Comparison of ENCODE assay signal across 9 cellular contexts in the genomic region with DNA sequence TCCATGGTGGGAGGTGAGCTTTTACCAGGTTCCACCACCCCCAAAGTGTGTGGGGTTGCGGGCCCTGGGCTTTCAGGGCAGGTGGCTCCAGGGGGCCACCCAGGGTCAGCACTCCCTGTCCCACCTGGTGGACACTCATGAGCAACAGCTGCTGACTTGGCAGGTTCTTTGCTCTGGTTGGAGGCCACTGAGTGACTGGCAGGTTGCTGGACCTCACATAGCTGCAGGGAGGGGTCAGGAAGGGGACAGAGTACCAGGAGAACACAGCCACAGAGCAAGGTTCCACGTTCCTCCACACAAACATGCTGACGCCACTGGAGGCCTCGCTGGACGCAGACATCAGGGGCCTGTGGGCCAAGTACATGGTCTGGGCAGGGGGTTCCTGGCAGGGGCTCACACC. TPM values are rescaled to one million over a fixed set of nuclear protein-coding genes. Genes with fewer than 3 reads are reported as not detected.
DNase-seq lines count a peak whose midpoint lies in the region; ATAC-seq, FAIRE-seq and TF ChIP-seq lines count a peak whose summit lies in the region.
"Not testable (repeated sequence)": the region's sequence is repeated elsewhere in the genome, so short reads cannot be mapped to it uniquely, and the experiment has no call there.
"Had no signal": no experiment of that assay in that cellular context is flagged by ENCODE, and none has a peak within 500 bp of the region (broad histone marks: within the 10 kb centered on the region; RNA-seq: fewer than 3 reads in every experiment).

No MANE protein-coding gene starts in this region.

- no CpG with 5 or more reads among the region's 5 CpGs for WGBS in HepG2 (ENCODE audit: low lambda C conversion rate)

- TF ChIP-seq POLR2A in HepG2 (IDR thresholded peaks at IDR 0.05; ENCODE audit: insufficient read depth in 1 of 2, low read depth in 2 of 2, low read length in 2 of 2): not testable (repeated sequence)

- not testable (repeated sequence) for TF ChIP-seq EP300 in HepG2 (IDR thresholded peaks at IDR 0.05; ENCODE audit: low read depth in 2 of 2, low read length in 2 of 2); HepG2 (CRISPR knock-in tag; IDR thresholded peaks at IDR 0.05; ENCODE audit: borderline replicate concordance)

- TF ChIP-seq CTCF in brain microvascular endothelial cell (IDR thresholded peaks at IDR 0.05; ENCODE audit: low read depth, low read length, missing control alignments); HepG2 (CRISPR knock-in tag; IDR thresholded peaks at IDR 0.05): not testable (repeated sequence)

- H3K27ac Mint-ChIP-seq in activated T-cell treated with anti-CD3 and anti-CD28 coated beads, Interleukin-2, amount 50 U/mL, for 24 hours: peak overlapping the region; percentile 14
- peak overlapping the region; percentile 49 to 53 for H3K27ac Mint-ChIP-seq in effector memory CD8-positive, alpha-beta T cell
- peak overlapping the region; percentile 68 for H3K27ac Mint-ChIP-seq in stimulated activated naive CD8-positive, alpha-beta T cell treated with anti-CD3 and anti-CD28 coated beads, Interleukin-15, Interleukin-2, amounts not matched to agents 100 ng/mL and 50 ng/mL, for 24 hours

- not testable (repeated sequence) for H3K27me3 ChIP-seq in brain microvascular endothelial cell (replicated peaks); HepG2 (ENCODE audit: control insufficient read depth in 1 of 2, insufficient read depth in 2 of 2, low read length in 2 of 2)

- not testable (repeated sequence) for H3K4me3 ChIP-seq in brain microvascular endothelial cell (ENCODE audit: low read depth, low read length); HepG2 (replicated peaks in 1 of 3; ENCODE audit: insufficient read depth in 1 of 3, low read depth in 2 of 3, low read length in 3 of 3)

- BruUV-seq in HepG2 (replicated peaks; lab: Mats Ljungman, UMichigan): not testable (repeated sequence)

- not testable (repeated sequence) for FAIRE-seq in HepG2 (lab: Jason Lieb, UNC)

- not testable (repeated sequence) for H3K4me1 Mint-ChIP-seq in activated T-cell treated with anti-CD3 and anti-CD28 coated beads, Interleukin-2, amount 50 U/mL, for 24 hours (ENCODE audit: low read depth); effector memory CD8-positive, alpha-beta T cell (ENCODE audit: low read depth in 2 of 2); stimulated activated naive CD8-positive, alpha-beta T cell treated with anti-CD3 and anti-CD28 coated beads, Interleukin-15, Interleukin-2, amounts not matched to agents 100 ng/mL and 50 ng/mL, for 24 hours (ENCODE audit: low read depth)

- H3K4me3 Mint-ChIP-seq in activated T-cell treated with anti-CD3 and anti-CD28 coated beads, Interleukin-2, amount 50 U/mL, for 24 hours; effector memory CD8-positive, alpha-beta T cell; stimulated activated naive CD8-positive, alpha-beta T cell treated with anti-CD3 and anti-CD28 coated beads, Interleukin-15, Interleukin-2, amounts not matched to agents 100 ng/mL and 50 ng/mL, for 24 hours: not testable (repeated sequence)

- H3K9ac ChIP-seq in HepG2 (ENCODE audit: insufficient read depth, low read depth, low read length): not testable (repeated sequence)

- in situ Hi-C loops in brain microvascular endothelial cell (cut with HindIII; ENCODE audit: low pct_ligation_motif_present, low sequenced_read_pairs); HepG2 (cut with HindIII; ENCODE audit: extremely low pct_ligation_motif_present, low pct_unique_long_range_greater_than_20kb): not testable (repeated sequence)

- TF ChIP-seq RAD21 in HepG2 (CRISPR knock-in tag; IDR thresholded peaks at IDR 0.05): not testable (repeated sequence)

- H3K9me3 ChIP-seq in HepG2 (ENCODE audit: low read length): peaks cover 15% of the 10 kb centered on the region

- not testable (repeated sequence) for H3K36me3 ChIP-seq in brain microvascular endothelial cell (replicated peaks); HepG2 (replicated peaks in 1 of 2; ENCODE audit: control insufficient read depth in 1 of 2, insufficient read depth in 2 of 2, low read length in 2 of 2)

- intact Hi-C loops in HepG2 (cut with micrococcal nuclease; ENCODE audit: unreplicated experiment): not testable (repeated sequence)

- H3K27me3 Mint-ChIP-seq in activated T-cell treated with anti-CD3 and anti-CD28 coated beads, Interleukin-2, amount 50 U/mL, for 24 hours; effector memory CD8-positive, alpha-beta T cell; stimulated activated naive CD8-positive, alpha-beta T cell treated with anti-CD3 and anti-CD28 coated beads, Interleukin-15, Interleukin-2, amounts not matched to agents 100 ng/mL and 50 ng/mL, for 24 hours: not testable (repeated sequence)

- H4K20me1 ChIP-seq in HepG2 (ENCODE audit: insufficient read depth, low read length): not testable (repeated sequence)

- H3K9me3 Mint-ChIP-seq in activated T-cell treated with anti-CD3 and anti-CD28 coated beads, Interleukin-2, amount 50 U/mL, for 24 hours: peaks cover 14% of the 10 kb centered on the region
- not testable (repeated sequence) for H3K9me3 Mint-ChIP-seq in effector memory CD8-positive, alpha-beta T cell
- peaks cover 11% of the 10 kb centered on the region for H3K9me3 Mint-ChIP-seq in stimulated activated naive CD8-positive, alpha-beta T cell treated with anti-CD3 and anti-CD28 coated beads, Interleukin-15, Interleukin-2, amounts not matched to agents 100 ng/mL and 50 ng/mL, for 24 hours

- not testable (repeated sequence) for H3K4me2 ChIP-seq in HepG2 (ENCODE audit: low read depth, low read length)

- peaks cover 22% of the 10 kb centered on the region for H3K36me3 Mint-ChIP-seq in activated T-cell treated with anti-CD3 and anti-CD28 coated beads, Interleukin-2, amount 50 U/mL, for 24 hours (ENCODE audit: low read depth)
- not testable (repeated sequence) for H3K36me3 Mint-ChIP-seq in effector memory CD8-positive, alpha-beta T cell (ENCODE audit: insufficient read depth)
- H3K36me3 Mint-ChIP-seq in stimulated activated naive CD8-positive, alpha-beta T cell treated with anti-CD3 and anti-CD28 coated beads, Interleukin-15, Interleukin-2, amounts not matched to agents 100 ng/mL and 50 ng/mL, for 24 hours (ENCODE audit: low read depth): peaks cover 17% of the 10 kb centered on the region

- not testable (repeated sequence) for H2AFZ ChIP-seq in HepG2 (ENCODE audit: low read length)

- not testable (repeated sequence) for H3K4me1 ChIP-seq in HepG2 (ENCODE audit: insufficient read depth, low read length)

- POLR2A ChIA-PET in HEK293T (lab: Yijun Ruan, JAX); HepG2 (lab: Yijun Ruan, JAX): not testable (repeated sequence)

- H3K27ac ChIP-seq in brain microvascular endothelial cell; HepG2 (ENCODE audit: extremely low read length, insufficient read depth, low read length): not testable (repeated sequence)

- not testable (repeated sequence) for DNase-seq in HEK293T (ENCODE audit: extremely low spot score); activated T-cell treated with anti-CD3 and anti-CD28 coated beads, Interleukin-2, amount 50 U/mL, for 24 hours; effector memory CD8-positive, alpha-beta T cell
- peak; percentile 1 for DNase-seq in brain microvascular endothelial cell
- DNase-seq in HepG2 (ENCODE audit: low spot score): peak; percentile 12

- CTCF ChIA-PET in HEK293T (lab: Yijun Ruan, JAX); HepG2 (lab: Yijun Ruan, JAX; ENCODE audit: low intra/inter-chr PET ratio, low total read pairs): not testable (repeated sequence)

- not testable (repeated sequence) for H3K79me2 ChIP-seq in HepG2 (ENCODE audit: insufficient read depth, low read length)

- not testable (repeated sequence) for ATAC-seq in effector memory CD8-positive, alpha-beta T cell (replicated peaks)
- peak; percentile 69 for ATAC-seq in HepG2

TF ChIP-seq in HepG2, 621 proteins besides CTCF, POLR2A, EP300 and RAD21 (continues in another document):
- peak; percentile 50 for TF ChIP-seq NFYC (CRISPR knock-in tag; IDR thresholded peaks at IDR 0.05)
- TF ChIP-seq NFYB (CRISPR knock-in tag; IDR thresholded peaks at IDR 0.05): peak; percentile 52; the same call in 1 of the 2 replicates
- peak; percentile 26 to 53 for TF ChIP-seq MAFK (conservative IDR thresholded peaks at IDR 0.05 in 1 of 2, IDR thresholded peaks at IDR 0.05 in 1 of 2; ENCODE audit: low read length in 2 of 2)
- TF ChIP-seq SP2 (CRISPR knock-in tag; IDR thresholded peaks at IDR 0.05): peak; percentile 64

RNA-seq across cellular contexts. Expression of gene GARIN1A, which starts 13.7 kb away (rescaled TPM):
- total RNA-seq in HepG2 (2016; rRNA removed; fragmentation: Illumina TruSeq; extraction: Trizol): not detected in 2 replicates
- total RNA-seq in HepG2 (2016; cell fraction: cytosol; rRNA removed; fragmentation: Illumina TruSeq; extraction: Trizol; ENCODE audit: low read depth): not detected in 2 replicates
- total RNA-seq in HepG2 (2016; cell fraction: insoluble cytoplasmic fraction; rRNA removed; fragmentation: Illumina TruSeq; extraction: Trizol): not detected in 2 replicates
- total RNA-seq in HepG2 (2016; cell fraction: membrane; rRNA removed; fragmentation: Illumina TruSeq; extraction: Trizol): not detected in 2 replicates
- total RNA-seq in HepG2 (2016; cell fraction: nucleus; rRNA removed; fragmentation: Illumina TruSeq; extraction: Trizol): not detected in 2 replicates
- polyA plus RNA-seq in HepG2 (2011; rRNA removed): 0.09 and 0.12 TPM in 2 replicates
- 0.05 TPM in 1 of 2 replicates, not detected in the other for polyA plus RNA-seq in HepG2 (2011; cell fraction: cytosol; rRNA removed)
- polyA plus RNA-seq in HepG2 (2011; cell fraction: nucleus; rRNA removed): 0.21 and 0.40 TPM in 2 replicates
- 0.04 TPM in 1 of 2 replicates, not detected in the other for polyA plus RNA-seq in HepG2 (2012)
- not detected in 2 replicates for polyA plus RNA-seq in HepG2 (2016; cell fraction: cytosol; fragmentation: Illumina TruSeq; extraction: Trizol; ENCODE audit: low read depth)
- not detected in 2 replicates for polyA plus RNA-seq in HepG2 (2016; cell fraction: insoluble cytoplasmic fraction; fragmentation: Illumina TruSeq; extraction: Trizol; ENCODE audit: low read depth)
- polyA plus RNA-seq in HepG2 (2016; cell fraction: membrane; fragmentation: Illumina TruSeq; extraction: Trizol; ENCODE audit: low read depth): not detected in 2 replicates
- polyA plus RNA-seq in HepG2 (2016; cell fraction: nucleus; fragmentation: Illumina TruSeq; extraction: Trizol; ENCODE audit: insufficient read depth, low read depth): 0.68 and 0.77 TPM in 2 replicates
- 0.04 and 0.54 TPM in 2 replicates for polyA minus RNA-seq in HepG2 (2011; rRNA and poly(A)+ RNA removed; ENCODE audit: low replicate concordance)
- polyA minus RNA-seq in HepG2 (2011; cell fraction: cytosol; rRNA and poly(A)+ RNA removed): not detected in 2 replicates
- polyA minus RNA-seq in HepG2 (2011; cell fraction: nucleus; rRNA and poly(A)+ RNA removed): 0.25 and 0.26 TPM in 2 replicates
- total RNA-seq: A172, H7 had no signal
- polyA plus RNA-seq: H1 had no signal

Comparison
In these comparisons a context has a peak if more than half of its experiments do, and no peak if none do; other contexts are left out.
1. H3K27ac Mint-ChIP-seq: peak in every context shown above with its lines; median percentile 68 in stimulated activated naive CD8-positive, alpha-beta T cell treated with anti-CD3 and anti-CD28 coated beads, Interleukin-15, Interleukin-2, amounts not matched to agents 100 ng/mL and 50 ng/mL, for 24 hours; 51 in effector memory CD8-positive, alpha-beta T cell; 14 in activated T-cell treated with anti-CD3 and anti-CD28 coated beads, Interleukin-2, amount 50 U/mL, for 24 hours.